In the genomic region with DNA sequence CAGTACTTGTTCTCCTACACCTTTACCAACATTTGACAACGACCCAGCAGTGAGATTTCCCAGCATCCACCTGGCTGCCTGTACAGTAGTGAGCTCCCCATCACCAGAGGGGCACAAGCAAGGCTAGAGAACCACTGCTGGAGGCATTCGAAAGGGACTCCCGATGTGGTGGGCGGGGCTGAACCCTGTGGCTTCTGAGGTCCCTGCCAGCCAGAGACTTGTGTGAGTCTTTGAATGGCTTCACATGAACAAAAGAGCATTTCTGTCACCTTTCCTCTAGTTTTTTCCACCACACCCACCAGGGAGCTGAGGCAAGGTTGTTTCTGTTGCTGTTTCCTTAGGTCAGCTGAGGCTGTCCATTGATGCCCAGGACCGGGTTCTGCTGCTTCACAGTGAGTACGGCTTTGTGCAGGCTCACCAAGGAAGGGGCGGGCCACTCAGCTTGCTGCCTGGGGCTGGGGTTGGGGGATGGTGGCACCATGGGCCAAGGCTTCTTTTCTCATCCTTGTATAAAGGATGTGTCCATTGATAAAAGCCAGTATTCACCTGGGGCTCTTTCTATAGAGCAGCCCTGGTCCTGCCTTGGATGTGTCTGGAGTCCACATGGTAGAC, we compare ENCODE assay signal across 13 cellular contexts. TPM values are rescaled to one million over a fixed set of nuclear protein-coding genes. Genes with fewer than 3 reads are reported as not detected.
DNase-seq lines count a peak whose midpoint lies in the region; ATAC-seq, FAIRE-seq and TF ChIP-seq lines count a peak whose summit lies in the region.
"Had no signal": no experiment of that assay in that cellular context is flagged by ENCODE, and none has a peak within 500 bp of the region (broad histone marks: within the 10 kb centered on the region; RNA-seq: fewer than 3 reads in every experiment).

No MANE protein-coding gene starts in this region.

- in situ Hi-C loops in GM23248 (cut with MboI), result no loop called here

- peak overlapping the region in 2 of 7 donors; percentile 51 to 55 for H3K27ac Mint-ChIP-seq in CD4-positive, alpha-beta memory T cell
- H3K27ac Mint-ChIP-seq in activated CD8-positive, alpha-beta T cell treated with anti-CD3 and anti-CD28 coated beads, Interleukin-2, amount 10 ng/mL, durations not matched to agents 7 days and 5 days, result no peak overlapping the region
- no peak overlapping the region for H3K27ac Mint-ChIP-seq in natural killer cell
- H3K27ac Mint-ChIP-seq: memory B cell had no signal

- peak; percentile 48 for FAIRE-seq in GM12891 (lab: Jason Lieb, UNC)
- FAIRE-seq: pancreas had no signal

- ATAC-seq in activated CD8-positive, alpha-beta T cell treated with anti-CD3 and anti-CD28 coated beads, Interleukin-2, amount 10 ng/mL, durations not matched to agents 7 days and 5 days, result peak; percentile 79
- ATAC-seq in natural killer cell (peak; percentile 8 to 80 (median 58)), omental fat pad (ENCODE audit: low FRiP score) (no peak), HG03565 (IDR thresholded peaks at IDR 0.05; ENCODE audit: unreplicated experiment) (no peak)
- ATAC-seq: pancreas had no signal

- H3K4me3 ChIP-seq in CD4-positive, alpha-beta memory T cell (ENCODE audit: low read length in 2 of 2), result no peak overlapping the region
- H3K4me3 ChIP-seq in SK-N-SH (ENCODE audit: low read depth in 2 of 2, low read length in 1 of 2) (no peak overlapping the region), GM23248 (no peak overlapping the region)
- H3K4me3 ChIP-seq: ascending aorta, dorsolateral prefrontal cortex, pancreas had no signal

- CTCF ChIA-PET in CD4-positive, alpha-beta memory T cell (lab: Charles Lee; ENCODE audit: partially characterized antibody), result interaction anchor here (1.0 to 2.5 kb wide), 3 partner anchors 32 to 111 kb away, joined by 3 to 6 read pairs (median 5); no protein-coding TSS in a partner anchor
- CTCF ChIA-PET in activated CD8-positive, alpha-beta T cell treated with anti-CD3 and anti-CD28 coated beads, Interleukin-2, amount 10 ng/mL, durations not matched to agents 7 days and 5 days (lab: Charles Lee), result interaction anchor here (0.8 to 1.4 kb wide), 6 partner anchors 10 to 176 kb away, joined by 3 to 4 read pairs (median 3); no protein-coding TSS in a partner anchor
- CTCF ChIA-PET in SK-N-SH (lab: Yijun Ruan, JAX), result interaction anchor here (1.3 to 1.8 kb wide), 4 partner anchors 10 to 112 kb away, joined by 3 to 6 read pairs (median 5); no protein-coding TSS in a partner anchor

- TF ChIP-seq POLR2A in GM12891 (IDR thresholded peaks at IDR 0.05; ENCODE audit: low read depth, low read length), result no peak

- TF ChIP-seq EP300 in SK-N-SH (IDR thresholded peaks at IDR 0.05; ENCODE audit: borderline replicate concordance in 1 of 2, low read depth in 1 of 2, low read length in 1 of 2), result no peak

- TF ChIP-seq CTCF in natural killer cell (IDR thresholded peaks at IDR 0.05) (no peak), SK-N-SH (IDR thresholded peaks at IDR 0.05) (no peak), omental fat pad (IDR thresholded peaks at IDR 0.05) (no peak)

- H3F3A ChIP-seq in SK-N-SH (replicated peaks; ENCODE audit: insufficient read depth) (no peaks in the 10 kb centered on the region), GM23248 (ENCODE audit: insufficient read depth) (no peaks in the 10 kb centered on the region)

- H3K4me2 ChIP-seq in SK-N-SH, result no peak overlapping the region
- H3K4me2 ChIP-seq in GM23248 (ENCODE audit: unreplicated experiment), result no peak overlapping the region

- no peaks in the 10 kb centered on the region for H3K9me3 ChIP-seq in CD4-positive, alpha-beta memory T cell (ENCODE audit: control insufficient read depth in 1 of 2, low read length in 2 of 2)
- H3K9me3 ChIP-seq in SK-N-SH, result no peaks in the 10 kb centered on the region
- H3K9me3 ChIP-seq in GM23248 (ENCODE audit: low read depth), result no peaks in the 10 kb centered on the region
- H3K9me3 ChIP-seq: ascending aorta, pancreas had no signal

- H3K4me3 Mint-ChIP-seq in CD4-positive, alpha-beta memory T cell, result peak overlapping the region in 5 of 8 donors; percentile 1 to 34 (median 7)
- H3K4me3 Mint-ChIP-seq in activated CD8-positive, alpha-beta T cell treated with anti-CD3 and anti-CD28 coated beads, Interleukin-2, amount 10 ng/mL, durations not matched to agents 7 days and 5 days, result no peak overlapping the region
- peak overlapping the region; percentile 47 for H3K4me3 Mint-ChIP-seq in natural killer cell
- H3K4me3 Mint-ChIP-seq: memory B cell had no signal

- H3K9me2 ChIP-seq in SK-N-SH (no peaks in the 10 kb centered on the region), GM23248 (ENCODE audit: insufficient read depth) (no peaks in the 10 kb centered on the region)

- peak in 2 of 5 donors; percentile 3 to 7 for DNase-seq in CD4-positive, alpha-beta memory T cell
- DNase-seq in GM12891 (ENCODE audit: insufficient read length, low spot score) (no peak), natural killer cell (peak; percentile 35), SK-N-SH (no peak), GM23248 (no peak), omental fat pad (ENCODE audit: low spot score) (no peak)
- peak; percentile 76 for DNase-seq in activated CD8-positive, alpha-beta T cell treated with anti-CD3 and anti-CD28 coated beads, Interleukin-2, amount 10 ng/mL, durations not matched to agents 7 days and 5 days
- DNase-seq: NCI-H226, pancreas had no signal

- no peak overlapping the region for H2AFZ ChIP-seq in SK-N-SH (ENCODE audit: low read depth)
- H2AFZ ChIP-seq in GM23248, result no peak overlapping the region

- no peaks in the 10 kb centered on the region for H3K36me3 Mint-ChIP-seq in CD4-positive, alpha-beta memory T cell
- no peaks in the 10 kb centered on the region for H3K36me3 Mint-ChIP-seq in activated CD8-positive, alpha-beta T cell treated with anti-CD3 and anti-CD28 coated beads, Interleukin-2, amount 10 ng/mL, durations not matched to agents 7 days and 5 days (ENCODE audit: low read depth)
- no peaks in the 10 kb centered on the region for H3K36me3 Mint-ChIP-seq in natural killer cell

- peaks cover 8 to 18% (median 12%) of the 10 kb centered on the region in 4 donors for H3K4me1 Mint-ChIP-seq in CD4-positive, alpha-beta memory T cell
- peaks cover 29% of the 10 kb centered on the region for H3K4me1 Mint-ChIP-seq in activated CD8-positive, alpha-beta T cell treated with anti-CD3 and anti-CD28 coated beads, Interleukin-2, amount 10 ng/mL, durations not matched to agents 7 days and 5 days (ENCODE audit: low read depth)
- peaks cover 26 to 27% of the 10 kb centered on the region in 2 donors for H3K4me1 Mint-ChIP-seq in natural killer cell
- H3K4me1 Mint-ChIP-seq: memory B cell had no signal

- H3K9me3 Mint-ChIP-seq in CD4-positive, alpha-beta memory T cell, result peaks cover 0 to 1% (median 0%) of the 10 kb centered on the region in 8 donors
- H3K9me3 Mint-ChIP-seq in activated CD8-positive, alpha-beta T cell treated with anti-CD3 and anti-CD28 coated beads, Interleukin-2, amount 10 ng/mL, durations not matched to agents 7 days and 5 days (ENCODE audit: insufficient read depth), result no peaks in the 10 kb centered on the region
- H3K9me3 Mint-ChIP-seq in natural killer cell, result no peaks in the 10 kb centered on the region
- H3K9me3 Mint-ChIP-seq: memory B cell had no signal

- H3K27me3 Mint-ChIP-seq in CD4-positive, alpha-beta memory T cell, result peaks cover 0 to 2% of the 10 kb centered on the region in 2 donors
- peaks cover 2% of the 10 kb centered on the region for H3K27me3 Mint-ChIP-seq in activated CD8-positive, alpha-beta T cell treated with anti-CD3 and anti-CD28 coated beads, Interleukin-2, amount 10 ng/mL, durations not matched to agents 7 days and 5 days (ENCODE audit: low read depth)
- no peaks in the 10 kb centered on the region for H3K27me3 Mint-ChIP-seq in natural killer cell (ENCODE audit: low read depth in 2 of 2)

- whole genome bisulfite sequencing in SK-N-SH (ENCODE audit: low lambda C conversion rate), result 92% methylated on average over 7 of the region's 7 CpGs
- WGBS in GM23248 (ENCODE audit: low coverage in 1 of 2, low lambda C conversion rate in 2 of 2, missing lambda C conversion rate in 2 of 2), 2 experiments, result 53 to 61% methylated on average over 7 of the region's 7 CpGs

- H3K27me3 ChIP-seq in CD4-positive, alpha-beta memory T cell (ENCODE audit: insufficient read depth, low read length), result no peaks in the 10 kb centered on the region
- H3K27me3 ChIP-seq in SK-N-SH (ENCODE audit: insufficient read depth) (no peaks in the 10 kb centered on the region), GM23248 (replicated peaks; ENCODE audit: insufficient read depth) (no peaks in the 10 kb centered on the region)
- H3K27me3 ChIP-seq: ascending aorta, pancreas had no signal

- TF ChIP-seq RAD21 in SK-N-SH (IDR thresholded peaks at IDR 0.05; ENCODE audit: low read length), result no peak

- H3K4me1 ChIP-seq in CD4-positive, alpha-beta memory T cell (ENCODE audit: insufficient read depth, low read length), result peaks cover 11% of the 10 kb centered on the region
- H3K4me1 ChIP-seq in SK-N-SH (ENCODE audit: control insufficient read depth in 1 of 2, insufficient read depth in 2 of 2, low read depth in 1 of 2, low read length in 1 of 2), result peaks cover 6 to 33% of the 10 kb centered on the region in 2 experiments; a peak in 2 of 4 replicates
- no peaks in the 10 kb centered on the region for H3K4me1 ChIP-seq in GM23248 (ENCODE audit: insufficient read depth)

- H4K20me1 ChIP-seq in SK-N-SH (ENCODE audit: insufficient read depth) (no peaks in the 10 kb centered on the region), GM23248 (ENCODE audit: insufficient read depth) (no peaks in the 10 kb centered on the region)

- no peak overlapping the region for H3K9ac ChIP-seq in SK-N-SH
- H3K9ac ChIP-seq in GM23248, result no peak overlapping the region

- POLR2A ChIA-PET in CD4-positive, alpha-beta memory T cell (lab: Charles Lee; ENCODE audit: partially characterized antibody), result interaction anchor here (1.7 kb wide), 1 partner anchor 38 kb away, joined by 5 read pairs; no protein-coding TSS in a partner anchor
- POLR2A ChIA-PET in activated CD8-positive, alpha-beta T cell treated with anti-CD3 and anti-CD28 coated beads, Interleukin-2, amount 10 ng/mL, durations not matched to agents 7 days and 5 days (lab: Charles Lee), result interaction anchor here (1.0 to 1.2 kb wide), 2 partner anchors 38 to 100 kb away, joined by 3 read pairs; no protein-coding TSS in a partner anchor
- POLR2A ChIA-PET in SK-N-SH (lab: Yijun Ruan, JAX), result interaction anchor here (0.9 kb wide), 1 partner anchor 139 kb away, joined by 3 read pairs; a partner anchor contains a TSS

- H3K79me2 ChIP-seq in SK-N-SH (ENCODE audit: insufficient read depth) (no peaks in the 10 kb centered on the region), GM23248 (ENCODE audit: insufficient read depth) (no peaks in the 10 kb centered on the region)

- H3K27ac ChIP-seq in CD4-positive, alpha-beta memory T cell (ENCODE audit: low read depth, low read length), result no peak overlapping the region
- H3K27ac ChIP-seq in SK-N-SH (ENCODE audit: low read depth in 2 of 2, low read length in 1 of 2), result no peak overlapping the region
- H3K27ac ChIP-seq in GM23248, result no peak overlapping the region
- H3K27ac ChIP-seq: dorsolateral prefrontal cortex, pancreas had no signal

- no peaks in the 10 kb centered on the region for H3K36me3 ChIP-seq in CD4-positive, alpha-beta memory T cell (ENCODE audit: insufficient read depth, low read length)
- no peaks in the 10 kb centered on the region for H3K36me3 ChIP-seq in SK-N-SH (replicated peaks in 1 of 2; ENCODE audit: control insufficient read depth in 1 of 2, insufficient read depth in 2 of 2, low read length in 1 of 2)
- no peaks in the 10 kb centered on the region for H3K36me3 ChIP-seq in GM23248 (ENCODE audit: low read depth)
- H3K36me3 ChIP-seq: ascending aorta, pancreas had no signal

- intact Hi-C loops in CD4-positive, alpha-beta memory T cell (cut with micrococcal nuclease), result no loop called here
- intact Hi-C loops in natural killer cell (cut with micrococcal nuclease), result no loop called here

RNA-seq across cellular contexts. Expression of a gene that starts 15.7 kb away (rescaled TPM):
- 10 to 100 TPM; 17.5 to 18.4 TPM for total RNA-seq in CD4-positive, alpha-beta memory T cell
- polyA plus RNA-seq in CD4-positive, alpha-beta memory T cell, result 10 to 100 TPM in 1 of 2 donors, 1 to 10 TPM in 1; 3.4 to 23.2 TPM
- polyA plus RNA-seq in GM12891 (2012; ENCODE audit: low read depth, missing spikeins), result 37.2 TPM
- total RNA-seq in activated CD8-positive, alpha-beta T cell treated with anti-CD3 and anti-CD28 coated beads, Interleukin-2, amount 10 ng/mL, durations not matched to agents 7 days and 5 days, result 10 to 100 TPM; 68.9 to 77.2 TPM
- total RNA-seq in natural killer cell, result 100 to 1,000 TPM; 148 to 269 (median 190) TPM
- 50.6 and 60.7 TPM in 2 replicates for polyA plus RNA-seq in SK-N-SH (2012; rRNA removed)
- 30.9 and 42.1 TPM in 2 replicates for polyA plus RNA-seq in SK-N-SH (2012; cell fraction: cytosol; rRNA removed)
- polyA plus RNA-seq in SK-N-SH (2012; cell fraction: nucleus; rRNA removed), result 66.8 and 95.4 TPM in 2 replicates
- 44.5 and 58.0 TPM in 2 replicates for total RNA-seq in GM23248 (2014; rRNA removed; shearing (Covaris generic))
- 48.6 and 54.8 TPM in 2 replicates for polyA plus RNA-seq in GM23248 (2016; fragmentation: Nextera tagmentation; extraction: Ambion mirVana)
- 100 to 1,000 TPM in 2 of 4 donors, 10 to 100 TPM in 2; 76.0 to 169 (median 105) TPM for total RNA-seq in omental fat pad

Comparison
In these comparisons a context has a peak if more than half of its experiments do, and no peak if none do; other contexts are left out.
1. DNase-seq: peak in activated CD8-positive, alpha-beta T cell treated with anti-CD3 and anti-CD28 coated beads, Interleukin-2, amount 10 ng/mL, durations not matched to agents 7 days and 5 days (single experiment) and natural killer cell (single experiment); none in GM12891 (single experiment), SK-N-SH (single experiment), GM23248 (single experiment) and omental fat pad (single experiment).
2. ATAC-seq: peak in activated CD8-positive, alpha-beta T cell treated with anti-CD3 and anti-CD28 coated beads, Interleukin-2, amount 10 ng/mL, durations not matched to agents 7 days and 5 days (single experiment) and natural killer cell (3 of 3); none in omental fat pad (single experiment) and HG03565 (single experiment).